Comparison of ENCODE assay signal across 8 cellular contexts in genomic region chr19:49877020-49877878, GRCh38. TPM values are rescaled to one million over a fixed set of nuclear protein-coding genes. Genes with fewer than 3 reads are reported as not detected.
DNase-seq lines count a peak whose midpoint lies in the region; ATAC-seq and TF ChIP-seq lines count a peak whose summit lies in the region.

Gene AKT1S1, minus strand, starts transcription at chr19:49877355. Its CDS starts 4,060 bp downstream, at chr19:49873295.
Gene TBC1D17, plus strand, starts transcription at chr19:49877702. Its CDS starts 22 bp downstream, at chr19:49877724.

- H3K4ac ChIP-seq in H9 (ENCODE audit: low read depth, low read length), result no peak within 1 kb of the TSS; the same call in 1 of the 2 replicates

- no peak within 1 kb of the TSS for H3T11ph ChIP-seq in H9 (ENCODE audit: low read length)

- H3K4me2 ChIP-seq in H9 (ENCODE audit: insufficient read depth, insufficient read length, low read length), result peak within 1 kb of the TSS; percentile 78

- no peak within 1 kb of the TSS for H2AFZ ChIP-seq in H9 (ENCODE audit: low read length)

- no peak within 1 kb of the TSS for H3K23ac ChIP-seq in H9 (ENCODE audit: insufficient read length, low read depth, low read length)

- peaks cover 18 to 28% of the 10 kb centered on the region in 2 experiments for H3K4me1 Mint-ChIP-seq in H9
- peaks cover 22 to 26% of the 10 kb centered on the region in 2 donors for H3K4me1 Mint-ChIP-seq in natural killer cell

- no peaks in the 10 kb centered on the region for H3K79me1 ChIP-seq in H9 (ENCODE audit: insufficient read depth, low read depth, low read length, poor library complexity, severe bottlenecking)

- no peak within 1 kb of the TSS for H2AK5ac ChIP-seq in H9 (ENCODE audit: insufficient read length, low read length)

- H3K9ac ChIP-seq in ES-I3 (ENCODE audit: low read depth, low read length), result peak within 1 kb of the TSS; percentile 95
- peak within 1 kb of the TSS; percentile 94 for H3K9ac ChIP-seq in H9 (ENCODE audit: extremely low read depth, insufficient read length, low read length)

- WGBS in H9 (ENCODE audit: extremely low coverage, insufficient read length, low lambda C conversion rate), result no CpG with 5 or more reads among the region's 61 CpGs

- peak within 1 kb of the TSS; percentile 80 for H3K27ac ChIP-seq in H9 (ENCODE audit: insufficient read length, low read depth, low read length)

- DNase-seq in H9 (peak; percentile 99), MG63 (peak; percentile 99), SHP77 (lab: John Stamatoyannopoulos, UW) (peak; percentile 98), fibroblast of pulmonary artery (ENCODE audit: low read depth) (peak; percentile 100), natural killer cell (peak; percentile 93)
- DNase-seq in activated effector memory CD4-positive, alpha-beta T cell treated with Interleukin-2 at 50 U/mL for 16 hours, result peak; percentile 98
- DNase-seq in stimulated activated naive CD4-positive, alpha-beta T cell treated with Interleukin-2 at 50 U/mL for 16 hours (lab: John Stamatoyannopoulos, UW), result peak; percentile 96

- peak within 1 kb of the TSS; percentile 92 for H3K14ac ChIP-seq in H9 (ENCODE audit: insufficient read depth, low read length)

- H3K9me3 Mint-ChIP-seq in H9, result no peaks in the 10 kb centered on the region
- H3K9me3 Mint-ChIP-seq in natural killer cell, result no peaks in the 10 kb centered on the region

- H3K23me2 ChIP-seq in H9 (ENCODE audit: insufficient read length, low read depth, low read length, poor library complexity, severe bottlenecking), result peaks cover 11% of the 10 kb centered on the region

- peak; percentile 64 to 87 (median 68) for ATAC-seq in natural killer cell

- H4K91ac ChIP-seq in H9 (ENCODE audit: insufficient read length, low read depth, low read length), result no peak within 1 kb of the TSS

- H2BK20ac ChIP-seq in H9 (ENCODE audit: low read depth, low read length, poor library complexity, severe bottlenecking), result no peak within 1 kb of the TSS

- H3K36me3 Mint-ChIP-seq in H9 (ENCODE audit: insufficient read depth in 1 of 3, low read depth in 3 of 3) (peaks cover 30 to 38% (median 35%) of the 10 kb centered on the region in 3 experiments), natural killer cell (no peaks in the 10 kb centered on the region)

- no peak within 1 kb of the TSS for H2BK12ac ChIP-seq in H9 (ENCODE audit: insufficient read length, low read depth, low read length)

- H3K4me3 ChIP-seq in MG63 (peak within 1 kb of the TSS; percentile 98), fibroblast of pulmonary artery (replicated peaks; ENCODE audit: low read depth, low read length) (peak within 1 kb of the TSS; percentile 99)

- no peaks in the 10 kb centered on the region for H4K20me1 ChIP-seq in H9 (ENCODE audit: control insufficient read depth, insufficient read depth, insufficient read length)

- intact Hi-C loops in natural killer cell (cut with micrococcal nuclease), result loop anchor here (1.0 to 5.0 kb wide), 8 partner anchors 8 to 424 kb away; partner anchors contain the start of genes ALDH16A1, ATF5, FUZ and IL4I1

- H3K4me1 ChIP-seq in ES-I3 (ENCODE audit: insufficient read depth, low read length) (peaks cover 7% of the 10 kb centered on the region; the same call in 1 of the 2 replicates), H9 (ENCODE audit: insufficient read depth, low read length) (no peaks in the 10 kb centered on the region)

- H3K56ac ChIP-seq in H9 (ENCODE audit: insufficient read length, low read depth, low read length), result peak within 1 kb of the TSS; percentile 56

- no peaks in the 10 kb centered on the region; the same call in 1 of the 2 replicates for H3K79me2 ChIP-seq in H9 (ENCODE audit: insufficient read depth, low read length)

- H3K27me3 ChIP-seq in H9 (ENCODE audit: insufficient read depth, low read length) (no peaks in the 10 kb centered on the region), MG63 (no peaks in the 10 kb centered on the region)

- H3K27me3 Mint-ChIP-seq in H9 (ENCODE audit: low read depth) (no peaks in the 10 kb centered on the region), natural killer cell (ENCODE audit: low read depth in 2 of 2) (no peaks in the 10 kb centered on the region)

- H3K27ac Mint-ChIP-seq in H9 (peak within 1 kb of the TSS in 1 of 3 experiments; percentile 99; a peak in 5 of 7 replicates), natural killer cell (no peak within 1 kb of the TSS)

- H3K36me3 ChIP-seq in ES-I3 (ENCODE audit: insufficient read depth, low read length), result no peaks in the 10 kb centered on the region; the same call in 1 of the 2 replicates
- peaks cover 58% of the 10 kb centered on the region for H3K36me3 ChIP-seq in MG63

- H4K5ac ChIP-seq in H9 (ENCODE audit: insufficient read length, low read depth, low read length), result peak within 1 kb of the TSS; percentile 64

- H2BK120ac ChIP-seq in H9 (ENCODE audit: low read depth, low read length, poor library complexity, severe bottlenecking), result no peak within 1 kb of the TSS

- peak within 1 kb of the TSS; percentile 93 for H3K18ac ChIP-seq in H9 (ENCODE audit: insufficient read length, low read depth, low read length)

- no peak within 1 kb of the TSS for H2BK15ac ChIP-seq in H9 (ENCODE audit: low read depth, low read length)

- TF ChIP-seq CTCF in H9 (conservative IDR thresholded peaks at IDR 0.05) (no peak), fibroblast of pulmonary artery (IDR thresholded peaks at IDR 0.05; ENCODE audit: low read length, missing control alignments) (no peak), natural killer cell (IDR thresholded peaks at IDR 0.05) (no peak)

- H3K4me3 Mint-ChIP-seq in H9 (no peak within 1 kb of the TSS), natural killer cell (no peak within 1 kb of the TSS)

- H3K9me3 ChIP-seq in ES-I3 (ENCODE audit: control insufficient read depth, insufficient read depth, low read length), result no peaks in the 10 kb centered on the region
- no peaks in the 10 kb centered on the region for H3K9me3 ChIP-seq in H9 (ENCODE audit: control insufficient read depth, low read depth, low read length)
- no peaks in the 10 kb centered on the region for H3K9me3 ChIP-seq in MG63

- H2BK5ac ChIP-seq in H9 (ENCODE audit: insufficient read length, low read length), result peak within 1 kb of the TSS; percentile 87

- H4K8ac ChIP-seq in H9 (replicated peaks; ENCODE audit: insufficient read length, low read depth, low read length), result no peak within 1 kb of the TSS

RNA-seq across cellular contexts. Expression of gene AKT1S1, which starts in this region (rescaled TPM):
- 43.5 and 44.6 TPM in 2 replicates for total RNA-seq in H9 (2021)
- total RNA-seq in MG63 (2014; rRNA removed; shearing (Covaris generic); ENCODE audit: low replicate concordance), result 12.1 and 16.5 TPM in 2 replicates
- total RNA-seq in natural killer cell, result 10 to 100 TPM; 12.8 to 17.8 (median 16.1) TPM

RNA-seq across cellular contexts. Expression of gene TBC1D17, which starts in this region (rescaled TPM):
- total RNA-seq in H9 (2021), result 33.6 and 33.9 TPM in 2 replicates
- total RNA-seq in MG63 (2014; rRNA removed; shearing (Covaris generic); ENCODE audit: low replicate concordance), result 5.2 and 11.5 TPM in 2 replicates
- 10 to 100 TPM; 45.8 to 59.7 (median 54.4) TPM for total RNA-seq in natural killer cell

Comparison
In these comparisons a context has a peak if more than half of its experiments do, and no peak if none do; other contexts are left out.
1. Peak in every context shown above with its lines: DNase-seq, ATAC-seq, H3K4me3 ChIP-seq and H3K27ac ChIP-seq.